In genomic region chr16:4733211-4733742, GRCh38 we compare ENCODE assay signal across 9 cellular contexts. TPM values are rescaled to one million over a fixed set of nuclear protein-coding genes. Genes with fewer than 3 reads are reported as not detected.
DNase-seq lines count a peak whose midpoint lies in the region; ATAC-seq and TF ChIP-seq lines count a peak whose summit lies in the region.
"Had no signal": no experiment of that assay in that cellular context is flagged by ENCODE, and none has a peak within 500 bp of the region (broad histone marks: within the 10 kb centered on the region; RNA-seq: fewer than 3 reads in every experiment).

No MANE protein-coding gene starts in this region.

- intact Hi-C loops in natural killer cell (cut with micrococcal nuclease) = no loop called here

- H3K4me1 ChIP-seq in BE2C (no peaks in the 10 kb centered on the region), KMS-11 (ENCODE audit: low read depth, poor library complexity, severe bottlenecking) (peaks cover 14% of the 10 kb centered on the region)

- H3K27ac Mint-ChIP-seq in natural killer cell = peak overlapping the region; percentile 87 to 91

- peak overlapping the region; percentile 48; the same call in 1 of the 2 replicates for H3K9ac ChIP-seq in KMS-11

- ATAC-seq in natural killer cell (no peak), HG02852 (IDR thresholded peaks at IDR 0.05; ENCODE audit: unreplicated experiment) (no peak), HG02840 (IDR thresholded peaks at IDR 0.05; ENCODE audit: low FRiP score, unreplicated experiment) (no peak)

- no peak for TF ChIP-seq CTCF in BE2C (IDR thresholded peaks at IDR 0.05; ENCODE audit: low read depth, low read length)
- no peak for TF ChIP-seq CTCF in KMS-11 (conservative IDR thresholded peaks at IDR 0.05; ENCODE audit: low read depth, low read length)
- TF ChIP-seq CTCF in coronary artery (IDR thresholded peaks at IDR 0.05) = no peak
- TF ChIP-seq CTCF in natural killer cell (IDR thresholded peaks at IDR 0.05) = no peak

- H3K4me3 Mint-ChIP-seq in natural killer cell = peak overlapping the region; percentile 90

- H3K36me3 ChIP-seq in BE2C = peaks cover 18% of the 10 kb centered on the region
- H3K36me3 ChIP-seq in KMS-11 (ENCODE audit: insufficient read depth) = no peaks in the 10 kb centered on the region

- no peaks in the 10 kb centered on the region for H4K20me1 ChIP-seq in KMS-11 (ENCODE audit: insufficient read depth)

- H3K27ac ChIP-seq in KMS-11 (peak overlapping the region; percentile 72; the same call in 1 of the 2 replicates), coronary artery (peak overlapping the region in 1 of 2 donors; percentile 29)

- H3K4me2 ChIP-seq in KMS-11 = peak overlapping the region; percentile 92

- no peaks in the 10 kb centered on the region; the same call in 1 of the 2 replicates for H3K79me2 ChIP-seq in KMS-11 (ENCODE audit: insufficient read depth, low read depth)

- H3K9me3 Mint-ChIP-seq in natural killer cell = no peaks in the 10 kb centered on the region

- H3K27me3 ChIP-seq in BE2C (no peaks in the 10 kb centered on the region), KMS-11 (ENCODE audit: insufficient read depth, low read depth) (no peaks in the 10 kb centered on the region)

- peaks cover 12 to 29% of the 10 kb centered on the region in 2 donors for H3K4me1 Mint-ChIP-seq in natural killer cell

- no peaks in the 10 kb centered on the region for H3K36me3 Mint-ChIP-seq in natural killer cell

- H2AFZ ChIP-seq in KMS-11 (ENCODE audit: low read depth) = peak overlapping the region; percentile 92

- no peak for DNase-seq in BE2C
- no peak for DNase-seq in coronary artery (ENCODE audit: low spot score)
- no peak for DNase-seq in natural killer cell
- no peak for DNase-seq in stimulated activated CD4-positive, alpha-beta T cell treated with anti-CD3 and anti-CD28 coated beads, Interleukin-4, amount 100 ng/mL, for 24 hours
- DNase-seq in COLO668 (lab: John Stamatoyannopoulos, UW; ENCODE audit: unreplicated experiment) = no peak

- H3K9me3 ChIP-seq in BE2C = no peaks in the 10 kb centered on the region

- peak overlapping the region; percentile 85 for H3K4me3 ChIP-seq in BE2C (ENCODE audit: low read depth, low read length)
- H3K4me3 ChIP-seq in KMS-11 (IDR thresholded peaks at IDR 0.05; ENCODE audit: insufficient read depth, low read depth, low read length) = peak overlapping the region; percentile 41
- H3K4me3 ChIP-seq in coronary artery = peak overlapping the region; percentile 83

- H3K27me3 Mint-ChIP-seq in natural killer cell (ENCODE audit: low read depth in 2 of 2) = no peaks in the 10 kb centered on the region

RNA-seq across cellular contexts. Expression of gene ANKS3, which starts 0.8 kb away (rescaled TPM):
- polyA plus RNA-seq in BE2C (2012; ENCODE audit: insufficient read depth, insufficient read length, low read depth) = 26.6 TPM
- total RNA-seq in natural killer cell = 10 to 100 TPM; 19.7 to 20.8 (median 20.5) TPM

RNA-seq across cellular contexts. Expression of gene DNAAF8, which starts 1.1 kb away (rescaled TPM):
- polyA plus RNA-seq in BE2C (2012; ENCODE audit: insufficient read depth, insufficient read length, low read depth) = 0.57 TPM
- total RNA-seq in natural killer cell = under 1 TPM in 1 of 3 donors, not detected in 2; 0.54 TPM

RNA-seq across cellular contexts. Expression of gene ZNF500, which starts 33.7 kb away (rescaled TPM):
- 11.1 TPM for polyA plus RNA-seq in BE2C (2012; ENCODE audit: insufficient read depth, insufficient read length, low read depth)
- 10 to 100 TPM; 11.4 to 20.3 (median 13.0) TPM for total RNA-seq in natural killer cell

RNA-seq across cellular contexts. Expression of gene NUDT16L1, which starts 39.9 kb away (rescaled TPM):
- 141 TPM for polyA plus RNA-seq in BE2C (2012; ENCODE audit: insufficient read depth, insufficient read length, low read depth)
- total RNA-seq in natural killer cell = 10 to 100 TPM; 30.8 to 39.1 (median 35.0) TPM

RNA-seq across cellular contexts. Expression of gene SEPTIN12, which starts 54.9 kb away (rescaled TPM):
- polyA plus RNA-seq in BE2C (2012; ENCODE audit: insufficient read depth, insufficient read length, low read depth) = not detected
- under 1 TPM in 1 of 3 donors, not detected in 2; 0.59 TPM for total RNA-seq in natural killer cell
- total RNA-seq: T-helper 2 cell treated with Interferon-gamma antibody and Interleukin-4, amounts not matched to agents 100 ng/mL and 5 ng/mL, for 36 hours had no signal
